ENCODE assay signal across 24 cellular contexts in the genomic region with DNA sequence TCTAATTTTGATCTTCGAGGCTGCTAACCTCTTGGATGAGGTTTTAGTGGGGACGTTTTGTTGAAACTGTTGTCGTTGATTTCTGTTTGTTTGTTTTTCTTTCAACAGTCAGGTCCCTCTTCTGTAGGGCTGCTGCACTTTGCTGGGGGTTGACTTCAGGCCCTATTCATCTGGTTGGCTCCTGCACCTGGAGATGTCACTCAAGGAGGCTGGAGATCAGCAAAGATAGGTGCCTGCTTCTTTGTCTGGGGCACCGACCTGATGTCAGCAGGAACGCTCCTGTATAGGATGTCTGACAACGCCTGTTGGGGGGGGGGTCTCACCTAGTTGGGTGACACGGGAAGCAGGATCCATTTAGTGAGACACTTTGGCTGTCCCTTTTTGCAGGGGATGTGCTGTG.
"Had no signal": no experiment of that assay in that cellular context is flagged by ENCODE, and none has a peak within 500 bp of the region (broad histone marks: within the 10 kb centered on the region; RNA-seq: fewer than 3 reads in every experiment).

No MANE protein-coding gene starts in this region.

- H3K27ac Mint-ChIP-seq: dendritic cell treated with granulocyte-macrophage colony-stimulating factor and Interleukin-4, amounts not matched to agents 40 ng/mL and 50 ng/mL, for 4 days; effector memory CD8-positive, alpha-beta T cell; endodermal cell had no signal

- H3K27me3 Mint-ChIP-seq: dendritic cell treated with granulocyte-macrophage colony-stimulating factor and Interleukin-4, amounts not matched to agents 40 ng/mL and 50 ng/mL, for 4 days; effector memory CD8-positive, alpha-beta T cell had no signal

- H3K4me1 ChIP-seq: colonic mucosa, esophagus muscularis mucosa, esophagus squamous epithelium, foreskin keratinocyte, gastrocnemius medialis, gastroesophageal sphincter, heart left ventricle, heart right ventricle had no signal

- H3K9me3 ChIP-seq: colonic mucosa had no signal

- H3K4me1 Mint-ChIP-seq: endodermal cell had no signal

- DNase-seq: colonic mucosa; cortex of kidney; dermis blood vessel endothelial cell; dorsolateral prefrontal cortex; effector CD8-positive, alpha-beta T cell; effector memory CD4-positive, alpha-beta T cell; effector memory CD8-positive, alpha-beta T cell; endodermal cell; erythroblast; esophagus squamous epithelium; foreskin fibroblast; foreskin keratinocyte; foreskin melanocyte; gastrocnemius medialis; glutamatergic neuron; head of caudate nucleus; heart right ventricle had no signal

- H3K36me3 ChIP-seq: colonic mucosa, esophagus muscularis mucosa, esophagus squamous epithelium, gastrocnemius medialis, gastroesophageal sphincter, heart left ventricle, heart right ventricle had no signal

- H3K4me3 Mint-ChIP-seq: dendritic cell treated with granulocyte-macrophage colony-stimulating factor and Interleukin-4, amounts not matched to agents 40 ng/mL and 50 ng/mL, for 4 days; effector memory CD8-positive, alpha-beta T cell; endodermal cell had no signal

- ATAC-seq: effector memory CD8-positive, alpha-beta T cell; esophagus mucosa; foreskin keratinocyte; gastrocnemius medialis; gastroesophageal sphincter; heart left ventricle; heart right ventricle had no signal

- H3K4me3 ChIP-seq: colonic mucosa, coronary artery, dorsolateral prefrontal cortex, esophagus muscularis mucosa, esophagus squamous epithelium, gastrocnemius medialis, gastroesophageal sphincter, heart left ventricle, heart right ventricle had no signal

- H3K27ac ChIP-seq: colonic mucosa, coronary artery, dorsolateral prefrontal cortex, epithelial cell of prostate, esophagus muscularis mucosa, esophagus squamous epithelium, foreskin keratinocyte, gastrocnemius medialis, gastroesophageal sphincter, heart left ventricle, heart right ventricle had no signal

- H3K27me3 ChIP-seq: colonic mucosa, dorsolateral prefrontal cortex, esophagus muscularis mucosa, esophagus squamous epithelium, foreskin keratinocyte, gastrocnemius medialis, gastroesophageal sphincter, heart left ventricle, heart right ventricle had no signal
